Comparison of ENCODE assay signal across 28 cellular contexts in genomic region chr18:50074404-50074803, GRCh38.
"Had no signal": no experiment of that assay in that cellular context is flagged by ENCODE, and none has a peak within 500 bp of the region (broad histone marks: within the 10 kb centered on the region; RNA-seq: fewer than 3 reads in every experiment).

No MANE protein-coding gene starts in this region.

- H3K4me3 Mint-ChIP-seq: natural killer cell; nephron; neural progenitor cell; stimulated activated effector memory CD8-positive, alpha-beta T cell treated with anti-CD3 and anti-CD28 coated beads, Interleukin-12 subunit alpha, Interleukin-12 subunit beta, amount 100 ng/mL, for 72 hours; stimulated activated naive CD8-positive, alpha-beta T cell treated with anti-CD3 and anti-CD28 coated beads, Interleukin-15, amount 100 ng/mL, for 72 hours had no signal

- H3K9me3 Mint-ChIP-seq: natural killer cell; nephron; neural progenitor cell; stimulated activated effector memory CD8-positive, alpha-beta T cell treated with anti-CD3 and anti-CD28 coated beads, Interleukin-12 subunit alpha, Interleukin-12 subunit beta, amount 100 ng/mL, for 72 hours; stimulated activated naive CD8-positive, alpha-beta T cell treated with anti-CD3 and anti-CD28 coated beads, Interleukin-15, amount 100 ng/mL, for 72 hours had no signal

- H3K4me1 ChIP-seq: neural progenitor cell, psoas muscle, suprapubic skin, testis, upper lobe of left lung had no signal

- H3K27ac Mint-ChIP-seq: natural killer cell; nephron; neural progenitor cell; progenitor cell of endocrine pancreas; stimulated activated effector memory CD8-positive, alpha-beta T cell treated with anti-CD3 and anti-CD28 coated beads, Interleukin-12 subunit alpha, Interleukin-12 subunit beta, amount 100 ng/mL, for 72 hours; stimulated activated naive CD8-positive, alpha-beta T cell treated with anti-CD3 and anti-CD28 coated beads, Interleukin-15, amount 100 ng/mL, for 72 hours had no signal

- H3K4me1 Mint-ChIP-seq: natural killer cell; neural progenitor cell; stimulated activated effector memory CD8-positive, alpha-beta T cell treated with anti-CD3 and anti-CD28 coated beads, Interleukin-12 subunit alpha, Interleukin-12 subunit beta, amount 100 ng/mL, for 72 hours; stimulated activated naive CD8-positive, alpha-beta T cell treated with anti-CD3 and anti-CD28 coated beads, Interleukin-15, amount 100 ng/mL, for 72 hours had no signal

- H3K36me3 ChIP-seq: neural progenitor cell, ovary, right lobe of liver, sigmoid colon, suprapubic skin, tibial artery, transverse colon, upper lobe of left lung, vagina had no signal

- H3K4me2 ChIP-seq: neural progenitor cell had no signal

- H2AFZ ChIP-seq: neural progenitor cell, parathyroid adenoma had no signal

- ATAC-seq: natural killer cell; psoas muscle; right cardiac atrium; right lobe of liver; stimulated activated effector memory CD8-positive, alpha-beta T cell treated with anti-CD3 and anti-CD28 coated beads, Interleukin-12 subunit alpha, Interleukin-12 subunit beta, amount 100 ng/mL, for 72 hours; stimulated activated naive CD8-positive, alpha-beta T cell treated with anti-CD3 and anti-CD28 coated beads, Interleukin-15, amount 100 ng/mL, for 72 hours; stimulated activated naive CD8-positive, alpha-beta T cell treated with anti-CD3 and anti-CD28 coated beads, Interleukin-15, Interleukin-2, amounts not matched to agents 100 U/mL and 50 U/mL, for 24 hours had no signal

- H3K27me3 Mint-ChIP-seq: progenitor cell of endocrine pancreas had no signal

- H3K9ac ChIP-seq: neural progenitor cell, parathyroid adenoma had no signal

- H3K27me3 ChIP-seq: neural progenitor cell, ovary, right lobe of liver, sigmoid colon, suprapubic skin, testis, tibial artery, transverse colon, upper lobe of left lung, vagina had no signal

- H3K4me3 ChIP-seq: neural progenitor cell, ovary, psoas muscle, right lobe of liver, sigmoid colon, suprapubic skin, testis, tibial artery, transverse colon, upper lobe of left lung, vagina had no signal

- H3K36me3 Mint-ChIP-seq: natural killer cell; neural progenitor cell; stimulated activated effector memory CD8-positive, alpha-beta T cell treated with anti-CD3 and anti-CD28 coated beads, Interleukin-12 subunit alpha, Interleukin-12 subunit beta, amount 100 ng/mL, for 72 hours had no signal

- H3K27ac ChIP-seq: neural progenitor cell, ovary, parathyroid adenoma, psoas muscle, right lobe of liver, sigmoid colon, suprapubic skin, testis, tibial artery, transverse colon, upper lobe of left lung, vagina had no signal

- DNase-seq: natural killer cell; occipital lobe; ovary; posterior cingulate gyrus; psoas muscle; right cardiac atrium; right lobe of liver; sigmoid colon; small intestine; stimulated activated CD4-positive, alpha-beta T cell treated with anti-CD3 and anti-CD28 coated beads, Interleukin-15, amount 100 ng/mL, for 24 hours; stimulated activated CD4-positive, alpha-beta T cell treated with anti-CD3 and anti-CD28 coated beads, Interleukin-2, amount 100 ng/mL, for 24 hours; stimulated activated CD4-positive, alpha-beta T cell treated with anti-CD3 and anti-CD28 coated beads, Interleukin-2, amount 100 ng/mL, for 48 hours; stimulated activated CD4-positive, alpha-beta T cell treated with anti-CD3 and anti-CD28 coated beads, Interleukin-4, amount 100 ng/mL, for 24 hours; stimulated activated naive CD4-positive, alpha-beta T cell; stimulated activated naive CD8-positive, alpha-beta T cell treated with anti-CD3 and anti-CD28 coated beads, Interleukin-15, amount 100 ng/mL, for 72 hours; stimulated activated naive CD8-positive, alpha-beta T cell treated with anti-CD3 and anti-CD28 coated beads, Interleukin-15, Interleukin-2, amounts not matched to agents 100 U/mL and 50 U/mL, for 24 hours; substantia nigra; testis; tibial artery; transverse colon; upper lobe of left lung had no signal

- H3K9me3 ChIP-seq: ovary, psoas muscle, right lobe of liver, sigmoid colon, suprapubic skin, testis, tibial artery, transverse colon, upper lobe of left lung, vagina had no signal
